ENCODE assay signal across 25 cellular contexts in the genomic region with DNA sequence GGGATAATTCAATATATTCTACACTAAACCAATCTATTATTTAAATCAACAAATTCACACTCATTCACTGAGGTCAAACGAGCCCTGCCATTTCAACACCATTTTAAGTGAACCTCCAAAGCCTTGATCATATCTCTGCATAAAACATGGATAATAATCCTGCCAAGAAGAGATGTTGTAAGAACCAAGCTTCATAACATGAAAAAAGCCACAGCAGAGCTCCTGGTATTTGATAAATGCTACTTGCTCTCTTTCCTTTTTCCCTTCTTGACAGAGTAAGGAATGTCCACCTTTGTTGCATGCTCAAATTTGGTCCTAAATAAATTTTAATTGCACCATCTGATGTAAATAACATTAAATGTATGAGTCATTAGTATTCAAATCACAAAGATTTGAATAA.
DNase-seq lines count a peak whose midpoint lies in the region; ATAC-seq, FAIRE-seq and TF ChIP-seq lines count a peak whose summit lies in the region.
"Had no signal": no experiment of that assay in that cellular context is flagged by ENCODE, and none has a peak within 500 bp of the region (broad histone marks: within the 10 kb centered on the region; RNA-seq: fewer than 3 reads in every experiment).

No MANE protein-coding gene starts in this region.

- no peak for TF ChIP-seq CTCF in liver (IDR thresholded peaks at IDR 0.05; ENCODE audit: low read depth, low read length, missing input control)
- no peak for TF ChIP-seq CTCF in HepG2 (CRISPR knock-in tag; IDR thresholded peaks at IDR 0.05)
- TF ChIP-seq CTCF in K562 (IDR thresholded peaks at IDR 0.05 in 2 of 3, conservative IDR thresholded peaks at IDR 0.05 in 1 of 3; ENCODE audit: insufficient read depth in 2 of 3, low read depth in 1 of 3, low read length in 3 of 3): no peak
- TF ChIP-seq CTCF in activated CD8-positive, alpha-beta T cell treated with anti-CD3 and anti-CD28 coated beads for 36 hours (IDR thresholded peaks at IDR 0.05): no peak

- peak overlapping the region; percentile 84 to 88 for H3K27ac ChIP-seq in liver (ENCODE audit: low read depth in 1 of 2, low read length in 2 of 2)
- H3K27ac ChIP-seq in HepG2 (ENCODE audit: extremely low read length, insufficient read depth, low read length): no peak overlapping the region
- H3K27ac ChIP-seq in K562 (ENCODE audit: extremely low read depth, low read depth, low read length): no peak overlapping the region
- H3K27ac ChIP-seq in right cardiac atrium (ENCODE audit: low read length): no peak overlapping the region
- H3K27ac ChIP-seq: C4-2B, parathyroid adenoma, VCaP had no signal

- ATAC-seq in HepG2 (no peak), K562 (no peak), right cardiac atrium (peak; percentile 58 to 67)
- ATAC-seq in activated CD8-positive, alpha-beta T cell treated with anti-CD3 and anti-CD28 coated beads for 36 hours: no peak
- ATAC-seq: HCT116; naive thymus-derived CD8-positive, alpha-beta T cell; T-helper 17 cell had no signal

- TF ChIP-seq RAD21 in liver (IDR thresholded peaks at IDR 0.05) (no peak), HepG2 (CRISPR knock-in tag; IDR thresholded peaks at IDR 0.05) (no peak), K562 (CRISPR knock-in tag; conservative IDR thresholded peaks at IDR 0.05 in 1 of 2, IDR thresholded peaks at IDR 0.05 in 1 of 2) (no peak)

- H3K27me3 ChIP-seq in liver (ENCODE audit: control insufficient read depth in 4 of 4, insufficient read depth in 4 of 4, low read length in 3 of 4): no peaks in the 10 kb centered on the region
- no peaks in the 10 kb centered on the region for H3K27me3 ChIP-seq in HepG2 (ENCODE audit: control insufficient read depth in 1 of 2, insufficient read depth in 2 of 2, low read length in 2 of 2)
- no peaks in the 10 kb centered on the region for H3K27me3 ChIP-seq in K562 (ENCODE audit: control insufficient read depth in 2 of 2, insufficient read depth in 2 of 2, low read length in 2 of 2)
- H3K27me3 ChIP-seq in right cardiac atrium (ENCODE audit: control insufficient read depth, insufficient read depth): no peaks in the 10 kb centered on the region

- H4K20me1 ChIP-seq in HepG2 (ENCODE audit: insufficient read depth, low read length) (no peaks in the 10 kb centered on the region), K562 (replicated peaks; ENCODE audit: control insufficient read depth, insufficient read depth, low read length) (no peaks in the 10 kb centered on the region)

- H3K4me3 ChIP-seq in liver (ENCODE audit: low read depth in 1 of 3, low read length in 3 of 3) (no peak overlapping the region), HepG2 (replicated peaks in 1 of 3; ENCODE audit: insufficient read depth in 1 of 3, low read depth in 2 of 3, low read length in 3 of 3) (no peak overlapping the region), K562 (no peak overlapping the region), right cardiac atrium (ENCODE audit: low read length) (no peak overlapping the region)
- H3K4me3 ChIP-seq: skin epidermis had no signal

- BruUV-seq in HepG2 (replicated peaks; lab: Mats Ljungman, UMichigan): no TSS peak
- no TSS peak for BruUV-seq in K562 (replicated peaks; lab: Mats Ljungman, UMichigan)

- CTCF ChIA-PET in HepG2 (lab: Yijun Ruan, JAX; ENCODE audit: low intra/inter-chr PET ratio, low total read pairs): no interaction called here
- CTCF ChIA-PET in K562 (lab: Yijun Ruan, JAX; ENCODE audit: low intra/inter-chr PET ratio): no interaction called here
- CTCF ChIA-PET in activated CD8-positive, alpha-beta T cell treated with anti-CD3 and anti-CD28 coated beads for 36 hours (lab: Charles Lee): no interaction called here

- TF ChIP-seq POLR2A in HepG2 (IDR thresholded peaks at IDR 0.05; ENCODE audit: insufficient read depth in 1 of 2, low read depth in 2 of 2, low read length in 2 of 2): no peak
- TF ChIP-seq POLR2A in K562 (conservative IDR thresholded peaks at IDR 0.05): no peak

- TF ChIP-seq EP300 in HepG2 (IDR thresholded peaks at IDR 0.05; ENCODE audit: low read depth in 2 of 2, low read length in 2 of 2) (no peak), HepG2 (CRISPR knock-in tag; IDR thresholded peaks at IDR 0.05; ENCODE audit: borderline replicate concordance) (no peak), K562 (IDR thresholded peaks at IDR 0.05; ENCODE audit: low read length) (no peak)

- no peaks in the 10 kb centered on the region for H3K79me2 ChIP-seq in HepG2 (ENCODE audit: insufficient read depth, low read length)
- no peaks in the 10 kb centered on the region for H3K79me2 ChIP-seq in K562 (ENCODE audit: control insufficient read depth, insufficient read depth, low read length)
- H3K79me2 ChIP-seq: parathyroid adenoma had no signal

- H3K36me3 Mint-ChIP-seq in activated CD8-positive, alpha-beta T cell treated with anti-CD3 and anti-CD28 coated beads for 36 hours (ENCODE audit: low read depth): no peaks in the 10 kb centered on the region
- H3K36me3 Mint-ChIP-seq: naive thymus-derived CD8-positive, alpha-beta T cell had no signal

- H3K4me2 ChIP-seq in HepG2 (ENCODE audit: low read depth, low read length): no peak overlapping the region
- H3K4me2 ChIP-seq in K562 (ENCODE audit: insufficient read depth, low read length): no peak overlapping the region

- FAIRE-seq in HepG2 (lab: Jason Lieb, UNC) (no peak), K562 (lab: Jason Lieb, UNC) (no peak)
- FAIRE-seq: urothelium cell line had no signal

- H3K9me3 ChIP-seq in liver (ENCODE audit: control insufficient read depth in 4 of 4, low read length in 3 of 4): peaks cover 0 to 5% (median 0%) of the 10 kb centered on the region in 4 donors
- peaks cover 57% of the 10 kb centered on the region for H3K9me3 ChIP-seq in HepG2 (ENCODE audit: low read length)
- H3K9me3 ChIP-seq in K562 (replicated peaks; ENCODE audit: control insufficient read depth, insufficient read depth, low read depth, low read length): no peaks in the 10 kb centered on the region
- no peaks in the 10 kb centered on the region for H3K9me3 ChIP-seq in right cardiac atrium (ENCODE audit: control insufficient read depth, low read length)

- H3K27me3 Mint-ChIP-seq in activated CD8-positive, alpha-beta T cell treated with anti-CD3 and anti-CD28 coated beads for 36 hours: no peaks in the 10 kb centered on the region
- H3K27me3 Mint-ChIP-seq: naive thymus-derived CD8-positive, alpha-beta T cell; T-helper 17 cell had no signal

- intact Hi-C loops in HepG2 (cut with micrococcal nuclease; ENCODE audit: unreplicated experiment): no loop called here
- intact Hi-C loops in K562 (cut with micrococcal nuclease): no loop called here
- intact Hi-C loops in right cardiac atrium (cut with DNase I): no loop called here
- intact Hi-C loops in activated CD8-positive, alpha-beta T cell treated with anti-CD3 and anti-CD28 coated beads for 36 hours (cut with micrococcal nuclease): no loop called here

- H3K27ac Mint-ChIP-seq in activated CD8-positive, alpha-beta T cell treated with anti-CD3 and anti-CD28 coated beads for 36 hours: no peak overlapping the region
- H3K27ac Mint-ChIP-seq: endodermal cell; naive thymus-derived CD8-positive, alpha-beta T cell; T-helper 17 cell had no signal

- H2AFZ ChIP-seq in HepG2 (ENCODE audit: low read length) (no peak overlapping the region), K562 (ENCODE audit: low read depth, low read length) (peak overlapping the region; percentile 11; the same call in 1 of the 2 replicates)
- H2AFZ ChIP-seq: parathyroid adenoma had no signal

- no peak overlapping the region for H3K4me3 Mint-ChIP-seq in activated CD8-positive, alpha-beta T cell treated with anti-CD3 and anti-CD28 coated beads for 36 hours
- H3K4me3 Mint-ChIP-seq: endodermal cell; naive thymus-derived CD8-positive, alpha-beta T cell; T-helper 17 cell had no signal

- H3K4me1 Mint-ChIP-seq in activated CD8-positive, alpha-beta T cell treated with anti-CD3 and anti-CD28 coated beads for 36 hours (ENCODE audit: low read depth): no peaks in the 10 kb centered on the region
- H3K4me1 Mint-ChIP-seq: endodermal cell; naive thymus-derived CD8-positive, alpha-beta T cell; T-helper 17 cell had no signal

- in situ Hi-C loops in HepG2 (cut with HindIII; ENCODE audit: extremely low pct_ligation_motif_present, low pct_unique_long_range_greater_than_20kb) (no loop called here), K562 (cut with MboI) (no loop called here)

- peaks cover 6% of the 10 kb centered on the region for H3K9me3 Mint-ChIP-seq in activated CD8-positive, alpha-beta T cell treated with anti-CD3 and anti-CD28 coated beads for 36 hours

- POLR2A ChIA-PET in HepG2 (lab: Yijun Ruan, JAX) (no interaction called here), K562 (lab: Yijun Ruan, JAX) (no interaction called here)
- POLR2A ChIA-PET in activated CD8-positive, alpha-beta T cell treated with anti-CD3 and anti-CD28 coated beads for 36 hours (lab: Charles Lee): no interaction called here

- WGBS in liver: 15% methylated on average over 1 of the region's 1 CpG
- WGBS in HepG2 (ENCODE audit: low lambda C conversion rate): 0% methylated on average over 1 of the region's 1 CpG
- 8% methylated on average over 1 of the region's 1 CpG for WGBS in K562 (ENCODE audit: insufficient coverage, low coverage, missing lambda C conversion rate)
- WGBS in right cardiac atrium: 47% methylated on average over 1 of the region's 1 CpG

- peak overlapping the region in 1 of 2 donors; percentile 25 for H3K9ac ChIP-seq in liver (ENCODE audit: low read depth in 1 of 2, low read length in 2 of 2)
- H3K9ac ChIP-seq in HepG2 (ENCODE audit: insufficient read depth, low read depth, low read length): no peak overlapping the region
- H3K9ac ChIP-seq in K562 (ENCODE audit: insufficient read depth in 1 of 2, low read depth in 2 of 2, low read length in 2 of 2): no peak overlapping the region
- H3K9ac ChIP-seq: parathyroid adenoma had no signal

- H3K4me1 ChIP-seq in liver (ENCODE audit: control insufficient read depth in 4 of 4, insufficient read depth in 4 of 4, low read length in 3 of 4) (peaks cover 11 to 55% (median 36%) of the 10 kb centered on the region in 4 donors), HepG2 (ENCODE audit: insufficient read depth, low read length) (no peaks in the 10 kb centered on the region), K562 (replicated peaks in 1 of 2; ENCODE audit: control insufficient read depth in 2 of 2, insufficient read depth in 2 of 2, low read length in 2 of 2) (peaks cover 0 to 18% of the 10 kb centered on the region in 2 experiments; a peak in 4 of 5 replicates), right cardiac atrium (ENCODE audit: control insufficient read depth, insufficient read depth, low read length) (no peaks in the 10 kb centered on the region)
- H3K4me1 ChIP-seq: parathyroid adenoma had no signal

- DNase-seq in HepG2 (ENCODE audit: low spot score) (no peak), K562 (ENCODE audit: extremely low read depth in 1 of 4, low spot score in 3 of 4) (no peak), right cardiac atrium (no peak), activated gamma-delta T cell (lab: John Stamatoyannopoulos, UW) (no peak), cerebellar cortex (ENCODE audit: low spot score) (no peak), kidney glomerular epithelial cell (lab: John Stamatoyannopoulos, UW) (no peak)
- no peak for DNase-seq in activated CD8-positive, alpha-beta T cell treated with anti-CD3 and anti-CD28 coated beads for 36 hours
- DNase-seq: endodermal cell; hypothalamus; KBM-7; mesendoderm; naive thymus-derived CD8-positive, alpha-beta T cell; NCI-H1092; NCI-H2081 treated with DMSO at 0.1 percent for 48 hours; NCI-H510A; SHP77; stimulated activated CD4-positive, alpha-beta T cell treated with anti-CD3 and anti-CD28 coated beads, Interleukin-4, amount 100 ng/mL, for 24 hours; T-helper 17 cell had no signal

- H3K9me1 ChIP-seq in K562 (ENCODE audit: control insufficient read depth, insufficient read depth, low read length): no peaks in the 10 kb centered on the region

- H3K36me3 ChIP-seq in liver (ENCODE audit: control insufficient read depth in 4 of 4, insufficient read depth in 3 of 4, low read depth in 1 of 4, low read length in 3 of 4) (no peaks in the 10 kb centered on the region), HepG2 (replicated peaks in 1 of 2; ENCODE audit: control insufficient read depth in 1 of 2, insufficient read depth in 2 of 2, low read length in 2 of 2) (no peaks in the 10 kb centered on the region), K562 (ENCODE audit: control insufficient read depth, insufficient read depth, low read length) (no peaks in the 10 kb centered on the region)

Comparison
In these comparisons a context has a peak if more than half of its experiments do, and no peak if none do; other contexts are left out.
1. H3K27ac ChIP-seq: peak in liver (2 of 2); none in HepG2 (single experiment), K562 (single experiment) and right cardiac atrium (single experiment).
2. ATAC-seq: peak in right cardiac atrium (2 of 2); none in HepG2 (single experiment), K562 (single experiment) and activated CD8-positive, alpha-beta T cell treated with anti-CD3 and anti-CD28 coated beads for 36 hours (single experiment).